In genomic region chr10:122311051-122311410, GRCh38 we compare ENCODE assay signal across 31 cellular contexts. TPM values are rescaled to one million over a fixed set of nuclear protein-coding genes. Genes with fewer than 3 reads are reported as not detected.
A peak's percentile ranks its signal among the peaks of the same experiment; 100 is the strongest.
DNase-seq lines count a peak whose midpoint lies in the region; ATAC-seq, FAIRE-seq and TF ChIP-seq lines count a peak whose summit lies in the region.
"Had no signal": no experiment of that assay in that cellular context is flagged by ENCODE, and none has a peak within 500 bp of the region (broad histone marks: within the 10 kb centered on the region; RNA-seq: fewer than 3 reads in every experiment).

No MANE protein-coding gene starts in this region.

- no peak overlapping the region for H3K4me2 ChIP-seq in H1 (ENCODE audit: insufficient read depth in 1 of 2, low read depth in 2 of 2, low read length in 2 of 2)
- H3K4me2 ChIP-seq: BLaER1 had no signal

- no peak overlapping the region for H2AFZ ChIP-seq in H1 (ENCODE audit: low read length)

- H4K20me1 ChIP-seq in H1 (replicated peaks in 1 of 2; ENCODE audit: control insufficient read depth in 1 of 2, insufficient read depth in 2 of 2, low read length in 2 of 2), result no peaks in the 10 kb centered on the region
- H4K20me1 ChIP-seq: BLaER1 had no signal

- no peaks in the 10 kb centered on the region for H3K79me2 ChIP-seq in H1 (ENCODE audit: control insufficient read depth in 1 of 2, insufficient read depth in 2 of 2, low read length in 2 of 2)

- H3K4me3 ChIP-seq in Panc1 (ENCODE audit: low read depth in 2 of 2, low read length in 2 of 2) (peak overlapping the region in 1 of 2 experiments; percentile 27; a peak in 2 of 4 replicates), H1 (ENCODE audit: extremely low read depth in 1 of 4, insufficient read depth in 2 of 4, low read depth in 3 of 4, low read length in 4 of 4) (no peak overlapping the region), mucosa of stomach (ENCODE audit: low read length) (no peak overlapping the region), stomach (no peak overlapping the region)
- H3K4me3 ChIP-seq: BLaER1, breast epithelium, left lung, SJCRH30, thyroid gland had no signal

- DNase-seq in Panc1 (ENCODE audit: low read depth, low spot score) (no peak), H1 (ENCODE audit: low read depth in 1 of 2, low spot score in 2 of 2) (peak in 1 of 2 experiments; percentile 22), stomach (no peak), RKO (ENCODE audit: low spot score) (no peak), hippocampal formation (lab: John Stamatoyannopoulos, UW) (no peak)
- DNase-seq: activated CD4-positive, alpha-beta T cell treated with anti-CD3 and anti-CD28 coated beads for 4 hours; amniotic stem cell; DMS153; effector CD8-positive, alpha-beta T cell; H7; left lung; NCI-H1417; NCI-H2081 treated with DMSO at 0.1 percent for 48 hours; NCI-H345; SJCRH30; stimulated activated CD4-positive, alpha-beta T cell treated with anti-CD3 and anti-CD28 coated beads, Interleukin-12 subunit alpha, Interleukin-12 subunit beta, amount 100 ng/mL, for 4 hours; stimulated activated CD4-positive, alpha-beta T cell treated with anti-CD3 and anti-CD28 coated beads, Interleukin-2, amount 100 ng/mL, for 48 hours; stimulated activated naive CD8-positive, alpha-beta T cell treated with anti-CD3 and anti-CD28 coated beads, Interleukin-15, amount 100 ng/mL, for 72 hours; SW 1271; T-helper 9 cell; thyroid gland had no signal

- no TSS peak for BruUV-seq in Panc1 (replicated peaks; lab: Mats Ljungman, UMichigan)

- 93 to 100% methylated on average over 1 to 5 of the region's 5 CpGs for WGBS in H1 (ENCODE audit: extremely low coverage in 1 of 2, insufficient coverage in 1 of 2, insufficient read length in 1 of 2, insufficient replicate concordance in 2 of 2, low coverage in 1 of 2, low lambda C conversion rate in 2 of 2, missing lambda C conversion rate in 1 of 2), 2 experiments
- WGBS in stomach, 5 donors, result 48 to 62% (median 55%) methylated on average over 5 of the region's 5 CpGs

- H3K4ac ChIP-seq in H1 (replicated peaks; ENCODE audit: insufficient read length, low read depth, low read length), result no peak overlapping the region

- no peaks in the 10 kb centered on the region for H3K79me1 ChIP-seq in H1 (ENCODE audit: low read depth, low read length)

- TF ChIP-seq POLR2A in H1 (IDR thresholded peaks at IDR 0.05; ENCODE audit: control extremely low read depth in 1 of 2, low read depth in 2 of 2, low read length in 2 of 2) (no peak), stomach (IDR thresholded peaks at IDR 0.05) (no peak)

- H3K23ac ChIP-seq in H1 (ENCODE audit: insufficient read length), result no peak overlapping the region

- H3K27me3 ChIP-seq in Panc1 (ENCODE audit: control insufficient read depth, insufficient read depth, low read length) (no peaks in the 10 kb centered on the region), H1 (replicated peaks in 1 of 4; ENCODE audit: control insufficient read depth in 3 of 4, extremely low read depth in 1 of 4, insufficient read depth in 3 of 4, low read length in 3 of 4) (no peaks in the 10 kb centered on the region), mucosa of stomach (ENCODE audit: control insufficient read depth, insufficient read depth, low read length) (no peaks in the 10 kb centered on the region), stomach (no peaks in the 10 kb centered on the region)
- H3K27me3 ChIP-seq: BLaER1, breast epithelium, left lung, SJCRH30, thyroid gland had no signal

- no peak for ATAC-seq in Panc1
- ATAC-seq in HG03108 (IDR thresholded peaks at IDR 0.05; ENCODE audit: unreplicated experiment), result no peak
- ATAC-seq in HG02623 (IDR thresholded peaks at IDR 0.05; ENCODE audit: unreplicated experiment), result no peak
- ATAC-seq: stimulated activated naive CD8-positive, alpha-beta T cell treated with anti-CD3 and anti-CD28 coated beads, Interleukin-15, amount 100 ng/mL, for 72 hours had no signal

- no peak overlapping the region for H4K8ac ChIP-seq in H1 (ENCODE audit: extremely low read depth, insufficient read depth, low read length)

- in situ Hi-C loops in Panc1 (cut with HindIII; ENCODE audit: low pct_unique_long_range_greater_than_20kb, low sequenced_read_pairs), result no loop called here

- no peak overlapping the region for H4K91ac ChIP-seq in H1 (replicated peaks; ENCODE audit: insufficient read length, low read length)

- no peak for TF ChIP-seq RAD21 in H1 (IDR thresholded peaks at IDR 0.05 in 1 of 2, conservative IDR thresholded peaks at IDR 0.05 in 1 of 2; ENCODE audit: low read depth in 2 of 2, low read length in 2 of 2)

- H3K9ac ChIP-seq in H1 (replicated peaks in 1 of 4; ENCODE audit: extremely low read depth in 1 of 4, low read depth in 3 of 4, low read length in 3 of 4), result no peak overlapping the region
- peak overlapping the region; percentile 11 for H3K9ac ChIP-seq in mucosa of stomach (ENCODE audit: low read length)
- H3K9ac ChIP-seq: BLaER1 had no signal

- H3K9me3 ChIP-seq in Panc1 (ENCODE audit: control insufficient read depth, insufficient read depth, low read depth, low read length), result no peaks in the 10 kb centered on the region
- H3K9me3 ChIP-seq in H1 (ENCODE audit: insufficient read depth in 2 of 2, low read depth in 1 of 2, low read length in 1 of 2), result no peaks in the 10 kb centered on the region
- no peaks in the 10 kb centered on the region for H3K9me3 ChIP-seq in mucosa of stomach (ENCODE audit: control insufficient read depth, low read length)
- peaks cover 0 to 1% (median 0%) of the 10 kb centered on the region in 4 donors for H3K9me3 ChIP-seq in stomach
- H3K9me3 ChIP-seq: BLaER1, breast epithelium, left lung, SJCRH30, thyroid gland had no signal

- CTCF ChIA-PET in Panc1 (lab: Charles Lee), result interaction anchor here (1.0 to 1.7 kb wide), 4 partner anchors 12 to 63 kb away, joined by 3 to 9 read pairs (median 4); partner anchors contain the start of gene PLEKHA1
- CTCF ChIA-PET in H1 (lab: Charles Lee; ENCODE audit: partially characterized antibody), result interaction anchor here (0.6 to 3.3 kb wide), 11 partner anchors 11 to 269 kb away, joined by 3 to 14 read pairs (median 4); no protein-coding TSS in a partner anchor

- H3K4me1 ChIP-seq in Panc1 (ENCODE audit: control insufficient read depth, insufficient read depth, low read length) (peaks cover 56% of the 10 kb centered on the region), H1 (replicated peaks in 1 of 4; ENCODE audit: control insufficient read depth in 3 of 4, insufficient read depth in 4 of 4, low read length in 3 of 4) (peaks cover 0 to 7% (median 1%) of the 10 kb centered on the region in 4 experiments; a peak in 3 of 7 replicates), mucosa of stomach (ENCODE audit: control insufficient read depth, insufficient read depth, low read length) (peaks cover 38% of the 10 kb centered on the region), stomach (peaks cover 7 to 38% (median 32%) of the 10 kb centered on the region in 4 donors)
- H3K4me1 ChIP-seq: left lung, SJCRH30 had no signal

- no peak overlapping the region for H2BK15ac ChIP-seq in H1 (ENCODE audit: low read length)

- TF ChIP-seq CTCF in Panc1 (IDR thresholded peaks at IDR 0.05), result no peak
- no peak for TF ChIP-seq CTCF in H1 (IDR thresholded peaks at IDR 0.05; ENCODE audit: control extremely low read depth in 1 of 3, insufficient read depth in 1 of 3, low read depth in 1 of 3, low read length in 3 of 3)
- no peak for TF ChIP-seq CTCF in stomach (IDR thresholded peaks at IDR 0.05)

- no peak overlapping the region for H2BK120ac ChIP-seq in H1 (replicated peaks; ENCODE audit: low read depth, low read length)

- H3K18ac ChIP-seq in H1 (ENCODE audit: extremely low read depth, low read length), result no peak overlapping the region

- H2AK5ac ChIP-seq in H1 (ENCODE audit: low read depth, low read length), result no peak overlapping the region

- H3K14ac ChIP-seq in H1 (ENCODE audit: insufficient read length), result no peak overlapping the region

- H3K27ac ChIP-seq in Panc1 (ENCODE audit: low read length), result peak overlapping the region; percentile 95
- H3K27ac ChIP-seq in H1 (ENCODE audit: low read depth, low read length), result no peak overlapping the region
- H3K27ac ChIP-seq in stomach, result peak overlapping the region in 4 of 5 donors; percentile 21 to 85 (median 63)
- H3K27ac ChIP-seq: BLaER1, breast epithelium, left lung, SJCRH30, thyroid gland, VCaP had no signal

- intact Hi-C loops in Panc1 (cut with micrococcal nuclease; ENCODE audit: unreplicated experiment), result loop anchor here (2.0 kb wide), 1 partner anchor 64 kb away; the partner anchor contains the start of gene PLEKHA1
- intact Hi-C loops in stomach (cut with DNase I; ENCODE audit: low total_unique reads), result no loop called here

- H3K56ac ChIP-seq in H1 (replicated peaks; ENCODE audit: insufficient read length, low read depth, low read length), result peak overlapping the region; percentile 13

- H2BK5ac ChIP-seq in H1 (ENCODE audit: low read depth, low read length), result no peak overlapping the region

- no peaks in the 10 kb centered on the region for H3K23me2 ChIP-seq in H1 (ENCODE audit: low read depth, low read length)

- H2BK12ac ChIP-seq in H1 (ENCODE audit: low read depth, low read length), result 0 out of 2 replicates have a peak overlapping the region, but pooled peaks have one; percentile 27

- FAIRE-seq in H1 (lab: Jason Lieb, UNC), result no peak
- FAIRE-seq: GM12891 had no signal

- H2BK20ac ChIP-seq in H1 (ENCODE audit: low read length), result no peak overlapping the region

- POLR2A ChIA-PET in Panc1 (lab: Charles Lee) (interaction anchor here (0.9 to 1.3 kb wide), 2 partner anchors 64 to 66 kb away, joined by 3 to 4 read pairs; no protein-coding TSS in a partner anchor), H1 (lab: Charles Lee; ENCODE audit: partially characterized antibody) (no interaction called here)

- H3K36me3 ChIP-seq in Panc1 (ENCODE audit: control insufficient read depth, insufficient read depth, low read length) (no peaks in the 10 kb centered on the region), H1 (ENCODE audit: control insufficient read depth in 2 of 4, insufficient read depth in 4 of 4, low read length in 3 of 4) (no peaks in the 10 kb centered on the region), mucosa of stomach (ENCODE audit: control insufficient read depth, insufficient read depth, low read length) (no peaks in the 10 kb centered on the region), stomach (no peaks in the 10 kb centered on the region)
- H3K36me3 ChIP-seq: BLaER1, breast epithelium, left lung, SJCRH30, thyroid gland had no signal

- no peak for TF ChIP-seq EP300 in H1 (IDR thresholded peaks at IDR 0.05; ENCODE audit: borderline replicate concordance in 1 of 2, low read depth in 2 of 2, low read length in 2 of 2)
- no peak for TF ChIP-seq EP300 in stomach (IDR thresholded peaks at IDR 0.05)

- no peak overlapping the region for H4K5ac ChIP-seq in H1 (ENCODE audit: insufficient read length, low read depth, low read length)

RNA-seq across cellular contexts. Expression of gene BTBD16, which starts 39.9 kb away (rescaled TPM):
- total RNA-seq in Panc1 (2021; ENCODE audit: unreplicated experiment) (0.82 TPM), stomach (not detected)
- 0.71 TPM for polyA plus RNA-seq in Panc1 (2012; ENCODE audit: insufficient read length)
- total RNA-seq in H1 (2021; fragmentation: NEBNext Ultra II Directional; extraction: Animal tissue kit (Norgen Biotek cat#: 25700)), result not detected in 2 replicates
- polyA plus RNA-seq in H1 (2011; rRNA removed) (0.05 TPM in 1 of 2 replicates, not detected in the other), stomach (under 1 TPM in 1 of 3 donors, not detected in 2; 0.40 TPM)
- polyA plus RNA-seq in H1 (2011; cell fraction: cytosol; rRNA removed), result 0.06 TPM
- polyA plus RNA-seq in H1 (2011; cell fraction: nucleus; rRNA removed), result not detected
- 0.27 TPM in 1 of 4 replicates, not detected in the others for polyA plus RNA-seq in H1 (2012, experiment 1 of 2)
- polyA plus RNA-seq in H1 (2012, experiment 2 of 2), result not detected
- 0.02 TPM for polyA plus RNA-seq in H1 (2013, experiment 1 of 2)
- 0.06 TPM for polyA plus RNA-seq in H1 (2013, experiment 2 of 2)
- 0.13 TPM in 1 of 2 replicates, not detected in the other for polyA minus RNA-seq in H1 (2011; rRNA and poly(A)+ RNA removed)
- not detected for polyA minus RNA-seq in H1 (2011; cell fraction: cytosol; rRNA and poly(A)+ RNA removed)
- polyA minus RNA-seq in H1 (2011; cell fraction: nucleus; rRNA and poly(A)+ RNA removed), result not detected
- total RNA-seq: mesothelial cell of epicardium, SJCRH30 had no signal
- polyA plus RNA-seq: AG04450, neural cell had no signal
